15 cellular contexts compared by ENCODE assay signal in the genomic region with DNA sequence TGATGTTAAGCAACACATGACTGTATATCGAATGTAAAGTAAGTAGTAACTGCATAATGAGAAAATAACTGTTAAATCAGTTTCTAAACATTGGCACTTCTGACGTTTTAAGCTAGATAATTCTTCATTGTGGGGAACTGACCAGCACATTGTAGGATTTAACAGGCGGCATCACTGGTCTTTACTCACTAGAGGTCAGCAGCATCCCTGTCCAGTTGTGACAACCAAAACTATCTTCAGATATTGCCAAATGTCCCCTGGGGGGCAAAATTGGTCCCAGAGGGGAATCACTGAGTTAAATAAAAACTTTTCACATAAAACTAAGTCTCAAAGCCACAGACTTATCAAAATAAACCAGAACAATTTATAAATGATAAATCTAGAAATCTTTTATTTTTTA.
DNase-seq lines count a peak whose midpoint lies in the region; ATAC-seq and TF ChIP-seq lines count a peak whose summit lies in the region.
"Had no signal": no experiment of that assay in that cellular context is flagged by ENCODE, and none has a peak within 500 bp of the region (broad histone marks: within the 10 kb centered on the region; RNA-seq: fewer than 3 reads in every experiment).

No MANE protein-coding gene starts in this region.

- H3K27ac ChIP-seq in mammary epithelial cell (ENCODE audit: insufficient read depth, low read depth, low read length): no peak overlapping the region
- H3K27ac ChIP-seq in thyroid gland: no peak overlapping the region
- H3K27ac ChIP-seq: transverse colon had no signal

- H3K36me3 ChIP-seq in mammary epithelial cell (ENCODE audit: insufficient read depth, low read length): no peaks in the 10 kb centered on the region
- peaks cover 12 to 13% of the 10 kb centered on the region in 2 donors for H3K36me3 ChIP-seq in thyroid gland

- H4K20me1 ChIP-seq in mammary epithelial cell (ENCODE audit: insufficient read depth, low read length): no peaks in the 10 kb centered on the region

- H3K4me1 ChIP-seq in mammary epithelial cell (ENCODE audit: insufficient read depth, low read length) (no peaks in the 10 kb centered on the region), thyroid gland (no peaks in the 10 kb centered on the region)
- H3K4me1 ChIP-seq: transverse colon had no signal

- WGBS in mammary epithelial cell (ENCODE audit: low coverage, missing lambda C conversion rate): 79% methylated on average over 3 of the region's 3 CpGs
- 88 to 93% methylated on average over 3 of the region's 3 CpGs for WGBS in thyroid gland, 2 donors

- H3K4me3 ChIP-seq in mammary epithelial cell (replicated peaks in 1 of 3; ENCODE audit: insufficient read depth in 1 of 3, low read depth in 2 of 3, low read length in 3 of 3): no peak overlapping the region
- H3K4me3 ChIP-seq in foreskin fibroblast (ENCODE audit: low read depth in 1 of 2, low read length in 2 of 2): no peak overlapping the region
- no peak overlapping the region for H3K4me3 ChIP-seq in thyroid gland (replicated peaks in 1 of 3)
- H3K4me3 ChIP-seq: transverse colon had no signal

- BruUV-seq in MCF 10A (replicated peaks; lab: Mats Ljungman, UMichigan): no TSS peak
- BruUV-seq in mammary epithelial cell (replicated peaks; lab: Mats Ljungman, UMichigan): no TSS peak

- no peak for TF ChIP-seq CTCF in MCF 10A (IDR thresholded peaks at IDR 0.05; ENCODE audit: unreplicated experiment)
- TF ChIP-seq CTCF in mammary epithelial cell (conservative IDR thresholded peaks at IDR 0.05 in 1 of 2, IDR thresholded peaks at IDR 0.05 in 1 of 2; ENCODE audit: extremely low read depth in 1 of 2, insufficient read depth in 1 of 2, low read depth in 1 of 2, low read length in 2 of 2): no peak
- peak; percentile 21 for TF ChIP-seq CTCF in foreskin fibroblast (IDR thresholded peaks at IDR 0.05; ENCODE audit: low read depth, low read length)
- no peak for TF ChIP-seq CTCF in thyroid gland (IDR thresholded peaks at IDR 0.05)

- H3K36me3 Mint-ChIP-seq in MCF 10A (ENCODE audit: insufficient read depth, unreplicated experiment): peaks cover 40% of the 10 kb centered on the region

- no peak overlapping the region for H3K4me3 Mint-ChIP-seq in MCF 10A (ENCODE audit: unreplicated experiment)

- TF ChIP-seq POLR2A in thyroid gland (IDR thresholded peaks at IDR 0.05): no peak

- H3K4me2 ChIP-seq in mammary epithelial cell (ENCODE audit: insufficient read depth, low read depth, low read length): no peak overlapping the region

- H3K79me2 ChIP-seq in mammary epithelial cell (ENCODE audit: insufficient read depth, low read length): no peaks in the 10 kb centered on the region

- H3K27me3 Mint-ChIP-seq in MCF 10A (ENCODE audit: insufficient read depth, unreplicated experiment): no peaks in the 10 kb centered on the region

- H3K9me3 ChIP-seq in mammary epithelial cell (replicated peaks; ENCODE audit: insufficient read depth, low read length): no peaks in the 10 kb centered on the region
- H3K9me3 ChIP-seq in thyroid gland: no peaks in the 10 kb centered on the region
- H3K9me3 ChIP-seq: transverse colon had no signal

- intact Hi-C loops in MCF 10A (cut with micrococcal nuclease) (no loop called here), mammary epithelial cell (cut with micrococcal nuclease) (no loop called here), thyroid gland (cut with DNase I) (no loop called here)

- dilution Hi-C loops in mammary epithelial cell (cut with HindIII; ENCODE audit: low sequenced_read_pairs): no loop called here

- no peaks in the 10 kb centered on the region for H3K27me3 ChIP-seq in mammary epithelial cell (ENCODE audit: insufficient read depth, low read length)
- H3K27me3 ChIP-seq in thyroid gland: no peaks in the 10 kb centered on the region
- H3K27me3 ChIP-seq: transverse colon had no signal

- H2AFZ ChIP-seq in mammary epithelial cell (ENCODE audit: low read depth, low read length): no peak overlapping the region

- POLR2A ChIA-PET in MCF 10A (lab: Yijun Ruan, JAX): interaction anchor here (0.9 kb wide), 1 partner anchor 123 kb away, joined by 4 read pairs; no protein-coding TSS in a partner anchor

- no peak overlapping the region for H3K27ac Mint-ChIP-seq in MCF 10A (ENCODE audit: low read depth, unreplicated experiment)
- H3K27ac Mint-ChIP-seq: activated T-helper 2 cell treated with anti-CD3 and anti-CD28 coated beads, Interferon-gamma antibody, Interleukin-2, Interleukin-4, amounts not matched to agents 10 μg/mL and 5 μg/mL and 100 μg/mL, durations not matched to agents 14 hours and 24 hours and 36 hours had no signal

- H3K9ac ChIP-seq in mammary epithelial cell (ENCODE audit: insufficient read depth, low read length): no peak overlapping the region

- in situ Hi-C loops in mammary epithelial cell (cut with MboI; ENCODE audit: low sequenced_read_pairs in 2 of 2): no loop called here

- DNase-seq in MCF 10A (ENCODE audit: unreplicated experiment) (peak; percentile 8), mammary epithelial cell (no peak), foreskin fibroblast (peak in 1 of 2 donors; percentile 23), activated T-cell treated with anti-CD3 and anti-CD28 coated beads for 4 hours (no peak), amygdala (lab: John Stamatoyannopoulos, UW) (no peak), thyroid gland (no peak)
- DNase-seq: ACHN, mesendoderm, NCI-H446, posterior cingulate gyrus, T-helper 9 cell, transverse colon had no signal

- H3K9me3 Mint-ChIP-seq in MCF 10A (ENCODE audit: unreplicated experiment): peaks cover 10% of the 10 kb centered on the region

- H3K4me1 Mint-ChIP-seq in MCF 10A (ENCODE audit: insufficient read depth, unreplicated experiment): no peaks in the 10 kb centered on the region

- CTCF ChIA-PET in MCF 10A (lab: Yijun Ruan, JAX): interaction anchor here (0.6 to 1.0 kb wide), 4 partner anchors 13 to 251 kb away, joined by 3 to 4 read pairs (median 3); no protein-coding TSS in a partner anchor
- CTCF ChIA-PET in mammary epithelial cell (lab: Charles Lee; ENCODE audit: low non-redundant PET): no interaction called here

- ATAC-seq in SK-N-SH treated with all-trans-retinoic acid at 6 μM for 48 hours (peak; percentile 42; the same call in 1 of the 3 replicates), GM21360 (IDR thresholded peaks at IDR 0.05; ENCODE audit: unreplicated experiment) (no peak)

TF ChIP-seq in SK-N-SH treated with all-trans-retinoic acid at 6 μM for 48 hours, 23 proteins besides CTCF, POLR2A, EP300 and RAD21:
- no peak for TF ChIP-seq ZC3H10 (CRISPR knock-in tag; IDR thresholded peaks at IDR 0.05)
- no peak for TF ChIP-seq SNAI2 (CRISPR knock-in tag; IDR thresholded peaks at IDR 0.05)
- TF ChIP-seq ESRRG (CRISPR knock-in tag; IDR thresholded peaks at IDR 0.05): no peak
